24 cellular contexts compared by ENCODE assay signal in genomic region chr18:63965716-63966330, GRCh38. TPM values are rescaled to one million over a fixed set of nuclear protein-coding genes. Genes with fewer than 3 reads are reported as not detected.
DNase-seq lines count a peak whose midpoint lies in the region; ATAC-seq and TF ChIP-seq lines count a peak whose summit lies in the region.
"Had no signal": no experiment of that assay in that cellular context is flagged by ENCODE, and none has a peak within 500 bp of the region (broad histone marks: within the 10 kb centered on the region; RNA-seq: fewer than 3 reads in every experiment).

No MANE protein-coding gene starts in this region.

- no peaks in the 10 kb centered on the region for H3K9me3 ChIP-seq in mammary epithelial cell (replicated peaks; ENCODE audit: insufficient read depth, low read length)
- H3K9me3 ChIP-seq in breast epithelium, result no peaks in the 10 kb centered on the region
- H3K9me3 ChIP-seq in right lobe of liver, result no peaks in the 10 kb centered on the region
- no peaks in the 10 kb centered on the region for H3K9me3 ChIP-seq in skeletal muscle satellite cell (replicated peaks; ENCODE audit: low read length)
- H3K9me3 ChIP-seq: BE2C, SJCRH30 had no signal

- BruUV-seq in mammary epithelial cell (replicated peaks; lab: Mats Ljungman, UMichigan), result no TSS peak

- peak overlapping the region; percentile 62 for H2AFZ ChIP-seq in mammary epithelial cell (ENCODE audit: low read depth, low read length)

- H3K4me3 ChIP-seq in mammary epithelial cell (replicated peaks in 1 of 3; ENCODE audit: insufficient read depth in 1 of 3, low read depth in 2 of 3, low read length in 3 of 3), result no peak overlapping the region
- no peak overlapping the region for H3K4me3 ChIP-seq in breast epithelium
- no peak overlapping the region for H3K4me3 ChIP-seq in astrocyte of the spinal cord (ENCODE audit: low read depth, low read length)
- no peak overlapping the region for H3K4me3 ChIP-seq in right lobe of liver
- H3K4me3 ChIP-seq in skeletal muscle satellite cell (ENCODE audit: low read length), result no peak overlapping the region
- H3K4me3 ChIP-seq: K562, SJCRH30 had no signal

- H3K4me1 ChIP-seq in mammary epithelial cell (ENCODE audit: insufficient read depth, low read length), result peaks cover 23% of the 10 kb centered on the region
- H3K4me1 ChIP-seq in breast epithelium, result peaks cover 0 to 7% of the 10 kb centered on the region in 2 donors
- H3K4me1 ChIP-seq in right lobe of liver, result peaks cover 0 to 37% (median 11%) of the 10 kb centered on the region in 4 donors
- H3K4me1 ChIP-seq in skeletal muscle satellite cell (ENCODE audit: control insufficient read depth, insufficient read depth, low read length), result peaks cover 7% of the 10 kb centered on the region
- H3K4me1 ChIP-seq: BE2C, SJCRH30 had no signal

- H4K20me1 ChIP-seq in mammary epithelial cell (ENCODE audit: insufficient read depth, low read length), result no peaks in the 10 kb centered on the region

- H3K79me2 ChIP-seq in mammary epithelial cell (ENCODE audit: insufficient read depth, low read length), result no peaks in the 10 kb centered on the region

- DNase-seq in mammary epithelial cell (peak; percentile 17), breast epithelium (ENCODE audit: low spot score in 2 of 2) (no peak), astrocyte of the spinal cord (ENCODE audit: low read depth, low spot score) (peak; percentile 33), right lobe of liver (no peak), kidney glomerular epithelial cell (lab: John Stamatoyannopoulos, UW) (no peak)
- no peak for DNase-seq in stimulated activated CD4-positive, alpha-beta T cell treated with anti-CD3 and anti-CD28 coated beads, Interleukin-12 subunit alpha, Interleukin-12 subunit beta, amount 100 ng/mL, for 4 hours
- DNase-seq: BE2C; CD4-positive, CD25-positive, alpha-beta regulatory T cell; H7; Kasumi-1; NCI-H1105 treated with DMSO at 0.1 percent for 48 hours; NCI-H146; NCI-H1930; NCI-H2107; NCI-H524; NCI-H774; SJCRH30 had no signal

- dilution Hi-C loops in mammary epithelial cell (cut with HindIII; ENCODE audit: low sequenced_read_pairs), result no loop called here

- CTCF ChIA-PET in mammary epithelial cell (lab: Charles Lee; ENCODE audit: low non-redundant PET), result no interaction called here

- in situ Hi-C loops in mammary epithelial cell (cut with MboI; ENCODE audit: low sequenced_read_pairs in 2 of 2), result no loop called here
- in situ Hi-C loops in astrocyte of the spinal cord (cut with HindIII; ENCODE audit: low sequenced_read_pairs), result no loop called here

- no peak for TF ChIP-seq POLR2A in breast epithelium (IDR thresholded peaks at IDR 0.05)
- TF ChIP-seq POLR2A in right lobe of liver (IDR thresholded peaks at IDR 0.05), result peak; percentile 11

- no peak overlapping the region for H3K9ac ChIP-seq in mammary epithelial cell (ENCODE audit: insufficient read depth, low read length)
- peak overlapping the region; percentile 27 for H3K9ac ChIP-seq in skeletal muscle satellite cell (ENCODE audit: low read depth, low read length)

- ATAC-seq in right lobe of liver, result peak in 1 of 4 donors; percentile 36
- no peak for ATAC-seq in HG02981 (IDR thresholded peaks at IDR 0.05; ENCODE audit: unreplicated experiment)
- ATAC-seq: K562 had no signal

- TF ChIP-seq CTCF in mammary epithelial cell (conservative IDR thresholded peaks at IDR 0.05 in 1 of 2, IDR thresholded peaks at IDR 0.05 in 1 of 2; ENCODE audit: extremely low read depth in 1 of 2, insufficient read depth in 1 of 2, low read depth in 1 of 2, low read length in 2 of 2) (no peak), breast epithelium (IDR thresholded peaks at IDR 0.05) (no peak), astrocyte of the spinal cord (IDR thresholded peaks at IDR 0.05; ENCODE audit: low read depth, low read length) (no peak), right lobe of liver (IDR thresholded peaks at IDR 0.05) (no peak)

- 63% methylated on average over 5 of the region's 5 CpGs for WGBS in mammary epithelial cell (ENCODE audit: low coverage, missing lambda C conversion rate)
- WGBS in right lobe of liver (ENCODE audit: insufficient coverage, low coverage, low lambda C conversion rate, missing lambda C conversion rate), result 41% methylated on average over 5 of the region's 5 CpGs

- intact Hi-C loops in mammary epithelial cell (cut with micrococcal nuclease), result no loop called here
- intact Hi-C loops in breast epithelium (cut with DNase I; ENCODE audit: low total_unique reads), result no loop called here
- intact Hi-C loops in right lobe of liver (cut with DNase I), result no loop called here

- H3K27ac ChIP-seq in mammary epithelial cell (ENCODE audit: insufficient read depth, low read depth, low read length) (no peak overlapping the region), breast epithelium (no peak overlapping the region), right lobe of liver (peak overlapping the region in 2 of 3 donors; percentile 37 to 78)
- H3K27ac ChIP-seq: 22Rv1, SJCRH30 had no signal

- H3K4me2 ChIP-seq in mammary epithelial cell (ENCODE audit: insufficient read depth, low read depth, low read length), result no peak overlapping the region
- no peak overlapping the region for H3K4me2 ChIP-seq in skeletal muscle satellite cell (ENCODE audit: low read length)

- H3K36me3 ChIP-seq in mammary epithelial cell (ENCODE audit: insufficient read depth, low read length) (no peaks in the 10 kb centered on the region), breast epithelium (no peaks in the 10 kb centered on the region), right lobe of liver (no peaks in the 10 kb centered on the region), skeletal muscle satellite cell (ENCODE audit: insufficient read depth, low read length) (no peaks in the 10 kb centered on the region)
- H3K36me3 ChIP-seq: BE2C, SJCRH30 had no signal

- H3K27me3 ChIP-seq in mammary epithelial cell (ENCODE audit: insufficient read depth, low read length) (no peaks in the 10 kb centered on the region), breast epithelium (no peaks in the 10 kb centered on the region), right lobe of liver (no peaks in the 10 kb centered on the region), skeletal muscle satellite cell (ENCODE audit: control insufficient read depth, insufficient read depth, low read length) (peaks cover 11% of the 10 kb centered on the region)
- H3K27me3 ChIP-seq: BE2C, SJCRH30 had no signal

RNA-seq across cellular contexts. Expression of gene SERPINB8, which starts 4.1 kb away (rescaled TPM):
- total RNA-seq in mammary epithelial cell, result 10 to 100 TPM; 30.0 to 68.4 TPM
- polyA plus RNA-seq in mammary epithelial cell, result 30.8 TPM
- 66.9 TPM for polyA minus RNA-seq in mammary epithelial cell
- total RNA-seq in breast epithelium, result 10 to 100 TPM; 13.1 to 16.0 (median 13.5) TPM
- 10 to 100 TPM in 4 of 6 experiments, 1 to 10 TPM in 2; 2.8 to 44.2 (median 16.8) TPM for total RNA-seq in right lobe of liver
- total RNA-seq in skeletal muscle satellite cell (2012; rRNA removed), result 20.0 and 24.5 TPM in 2 replicates
- total RNA-seq: G401 had no signal

RNA-seq across cellular contexts. Expression of gene HMSD, which starts 16.7 kb away (rescaled TPM):
- total RNA-seq in mammary epithelial cell (under 1 TPM in 1 of 2 donors, not detected in 1; 0.38 TPM), breast epithelium (under 1 TPM in 1 of 3 donors, not detected in 2; 0.29 TPM), right lobe of liver (under 1 TPM in 2 of 6 experiments, not detected in 4; 0.27 to 0.37 TPM)
- polyA plus RNA-seq in mammary epithelial cell, result 0.05 TPM
- polyA minus RNA-seq in mammary epithelial cell, result not detected
- 0.25 TPM in 1 of 2 replicates, not detected in the other for total RNA-seq in skeletal muscle satellite cell (2012; rRNA removed)
- total RNA-seq: CD4-positive, CD25-positive, alpha-beta regulatory T cell; G401; HT1080; MCF 10A; SJCRH30 had no signal
- polyA plus RNA-seq: CD4-positive, CD25-positive, alpha-beta regulatory T cell had no signal

RNA-seq across cellular contexts. Expression of gene SERPINB10, which starts 58.1 kb away (rescaled TPM):
- total RNA-seq in mammary epithelial cell (not detected), breast epithelium (under 1 TPM in 1 of 3 donors, not detected in 2; 0.15 TPM), right lobe of liver (under 1 TPM in 1 of 6 experiments, not detected in 5; 0.24 TPM)
- 0.07 TPM for polyA plus RNA-seq in mammary epithelial cell
- polyA minus RNA-seq in mammary epithelial cell, result not detected
- total RNA-seq in skeletal muscle satellite cell (2012; rRNA removed), result 0.22 and 2.0 TPM in 2 replicates
- total RNA-seq: CD4-positive, CD25-positive, alpha-beta regulatory T cell; G401; H7; HT1080; K562; MCF 10A; SJCRH30 had no signal
- polyA plus RNA-seq: CD4-positive, CD25-positive, alpha-beta regulatory T cell; K562 had no signal

Comparison
In these comparisons a context has a peak if more than half of its experiments do, and no peak if none do; other contexts are left out.
1. DNase-seq: peak in mammary epithelial cell (single experiment) and astrocyte of the spinal cord (single experiment); none in breast epithelium (0 of 2), right lobe of liver (0 of 3), stimulated activated CD4-positive, alpha-beta T cell treated with anti-CD3 and anti-CD28 coated beads, Interleukin-12 subunit alpha, Interleukin-12 subunit beta, amount 100 ng/mL, for 4 hours (single experiment) and kidney glomerular epithelial cell (single experiment).
2. H3K27ac ChIP-seq: peak in right lobe of liver (2 of 3); none in mammary epithelial cell (single experiment) and breast epithelium (0 of 2).